ENCODE assay signal across 8 cellular contexts in genomic region chr16:648786-649589, GRCh38. TPM values are rescaled to one million over a fixed set of nuclear protein-coding genes. Genes with fewer than 3 reads are reported as not detected.
DNase-seq lines count a peak whose midpoint lies in the region; ATAC-seq and TF ChIP-seq lines count a peak whose summit lies in the region.

Gene WDR90 (plus strand): TSS chr16:649365. CDS start chr16:649417, 52 bp downstream.

- in situ Hi-C loops in GM23248 (cut with MboI), result no loop called here

- H3K9ac ChIP-seq in GM23248, result peak within 1 kb of the TSS; percentile 94
- H3K9ac ChIP-seq in Karpas-422 (ENCODE audit: low read length), result peak within 1 kb of the TSS; percentile 97

- H3K36me3 ChIP-seq in GM23248 (ENCODE audit: low read depth) (no peaks in the 10 kb centered on the region), Karpas-422 (ENCODE audit: insufficient read depth, low read length) (peaks cover 3% of the 10 kb centered on the region; the same call in 1 of the 2 replicates), esophagus squamous epithelium (peaks cover 0 to 24% (median 0%) of the 10 kb centered on the region in 3 donors)

- H2AFZ ChIP-seq in GM23248 (peak within 1 kb of the TSS; percentile 64), Karpas-422 (ENCODE audit: low read length) (no peak within 1 kb of the TSS)

- no peaks in the 10 kb centered on the region for H3K36me3 Mint-ChIP-seq in activated T-cell treated with anti-CD3 and anti-CD28 coated beads, Interleukin-2, amount 50 U/mL, for 72 hours (ENCODE audit: insufficient read depth in 2 of 2)

- no peaks in the 10 kb centered on the region for H3K9me3 Mint-ChIP-seq in activated T-cell treated with anti-CD3 and anti-CD28 coated beads, Interleukin-2, amount 50 U/mL, for 72 hours

- peak in 3 of 6 experiments; percentile 6 to 10 (median 7) for TF ChIP-seq CTCF in esophagus squamous epithelium (IDR thresholded peaks at IDR 0.05)

- H3K27ac ChIP-seq in GM23248 (peak within 1 kb of the TSS; percentile 79), Karpas-422 (ENCODE audit: low read length) (peak within 1 kb of the TSS; percentile 80), esophagus squamous epithelium (peak within 1 kb of the TSS; percentile 86 to 91 (median 88))

- no peaks in the 10 kb centered on the region for H3K9me3 ChIP-seq in GM23248 (ENCODE audit: low read depth)
- H3K9me3 ChIP-seq in Karpas-422 (ENCODE audit: low read length), result no peaks in the 10 kb centered on the region
- H3K9me3 ChIP-seq in esophagus squamous epithelium, result no peaks in the 10 kb centered on the region

- peak within 1 kb of the TSS; percentile 97 for H3K4me2 ChIP-seq in GM23248 (ENCODE audit: unreplicated experiment)
- peak within 1 kb of the TSS; percentile 84 for H3K4me2 ChIP-seq in Karpas-422 (ENCODE audit: low read depth, low read length, poor library complexity, severe bottlenecking)

- no peaks in the 10 kb centered on the region for H3K27me3 ChIP-seq in GM23248 (replicated peaks; ENCODE audit: insufficient read depth)
- no peaks in the 10 kb centered on the region for H3K27me3 ChIP-seq in Karpas-422 (ENCODE audit: low read length)
- H3K27me3 ChIP-seq in esophagus squamous epithelium, result no peaks in the 10 kb centered on the region

- peak within 1 kb of the TSS; percentile 84 to 88 for H3K4me3 Mint-ChIP-seq in activated T-cell treated with anti-CD3 and anti-CD28 coated beads, Interleukin-2, amount 50 U/mL, for 72 hours

- H3K9me2 ChIP-seq in GM23248 (ENCODE audit: insufficient read depth) (no peaks in the 10 kb centered on the region), Karpas-422 (replicated peaks; ENCODE audit: insufficient read depth, low read length) (no peaks in the 10 kb centered on the region)

- H3K27me3 Mint-ChIP-seq in activated T-cell treated with anti-CD3 and anti-CD28 coated beads, Interleukin-2, amount 50 U/mL, for 72 hours (ENCODE audit: low read depth), result no peaks in the 10 kb centered on the region

- no peak within 1 kb of the TSS for H3K27ac Mint-ChIP-seq in activated T-cell treated with anti-CD3 and anti-CD28 coated beads, Interleukin-2, amount 50 U/mL, for 72 hours

- no peaks in the 10 kb centered on the region for H4K20me1 ChIP-seq in GM23248 (ENCODE audit: insufficient read depth)
- H4K20me1 ChIP-seq in Karpas-422 (ENCODE audit: insufficient read depth, low read depth, low read length), result peaks cover 22% of the 10 kb centered on the region; the same call in 1 of the 2 replicates

- DNase-seq in DMS79 (lab: John Stamatoyannopoulos, UW) (peak; percentile 75), GM23248 (peak; percentile 97), Karpas-422 (peak; percentile 98), RKO (ENCODE audit: low spot score) (peak; percentile 94), esophagus squamous epithelium (lab: John Stamatoyannopoulos, UW) (peak; percentile 35), myocyte (ENCODE audit: low read depth) (peak; percentile 90)
- peak; percentile 92 to 96 for DNase-seq in activated T-cell treated with anti-CD3 and anti-CD28 coated beads, Interleukin-2, amount 50 U/mL, for 72 hours
- DNase-seq in stimulated activated CD8-positive, alpha-beta memory T cell treated with anti-CD3 and anti-CD28 coated beads, Interleukin-7, amount 100 ng/mL, for 24 hours (ENCODE audit: low read depth), result peak; percentile 88

- intact Hi-C loops in esophagus squamous epithelium (cut with DNase I), result no loop called here

- H3K4me1 Mint-ChIP-seq in activated T-cell treated with anti-CD3 and anti-CD28 coated beads, Interleukin-2, amount 50 U/mL, for 72 hours (ENCODE audit: low read depth), result peaks cover 10% of the 10 kb centered on the region

- H3K79me2 ChIP-seq in GM23248 (ENCODE audit: insufficient read depth) (peaks cover 33% of the 10 kb centered on the region), Karpas-422 (ENCODE audit: low read length) (peaks cover 46% of the 10 kb centered on the region)

- no peaks in the 10 kb centered on the region for H3F3A ChIP-seq in GM23248 (ENCODE audit: insufficient read depth)

- H3K4me3 ChIP-seq in GM23248 (peak within 1 kb of the TSS; percentile 86), Karpas-422 (ENCODE audit: low read length) (peak within 1 kb of the TSS; percentile 96), esophagus squamous epithelium (peak within 1 kb of the TSS; percentile 60 to 92 (median 72))

- H3K4me1 ChIP-seq in GM23248 (ENCODE audit: insufficient read depth) (no peaks in the 10 kb centered on the region; the same call in 1 of the 2 replicates), Karpas-422 (ENCODE audit: low read length) (peaks cover 62% of the 10 kb centered on the region), esophagus squamous epithelium (peaks cover 32 to 70% (median 33%) of the 10 kb centered on the region in 3 donors)

- peak; percentile 95 to 96 for ATAC-seq in activated T-cell treated with anti-CD3 and anti-CD28 coated beads, Interleukin-2, amount 50 U/mL, for 72 hours (replicated peaks in 1 of 2)

- 1 to 2% methylated on average over 69 to 81 of the region's 90 CpGs for WGBS in GM23248 (ENCODE audit: low coverage in 1 of 2, low lambda C conversion rate in 2 of 2, missing lambda C conversion rate in 2 of 2), 2 experiments
- WGBS in esophagus squamous epithelium, 2 donors, result 0% methylated on average over 5 of the region's 90 CpGs; no CpG with 5 or more reads in 1 of the 2 donors

- TF ChIP-seq POLR2A in esophagus squamous epithelium (IDR thresholded peaks at IDR 0.05), result peak in 1 of 4 donors; percentile 37

RNA-seq across cellular contexts. Expression of gene WDR90, which starts in this region (rescaled TPM):
- total RNA-seq in GM23248 (2014; rRNA removed; shearing (Covaris generic)), result 16.5 and 24.7 TPM in 2 replicates
- 4.7 and 8.2 TPM in 2 replicates for polyA plus RNA-seq in GM23248 (2016; fragmentation: Nextera tagmentation; extraction: Ambion mirVana)
- total RNA-seq in Karpas-422 (2014; rRNA removed; shearing (Covaris generic); ENCODE audit: low replicate concordance), result 37.2 and 55.2 TPM in 2 replicates
- total RNA-seq in activated T-cell treated with anti-CD3 and anti-CD28 coated beads, Interleukin-2, amount 50 U/mL, for 72 hours, result 10 to 100 TPM; 40.3 to 47.7 TPM
- total RNA-seq in esophagus squamous epithelium (10 to 100 TPM in 3 of 4 donors, 1 to 10 TPM in 1; 7.2 to 26.5 (median 15.8) TPM), myocyte (6.5 and 8.0 TPM in 2 replicates)
- polyA plus RNA-seq in myocyte (2012), result 12.4 TPM

Comparison
In these comparisons a context has a peak if more than half of its experiments do, and no peak if none do; other contexts are left out.
1. Peak in every context shown above with its lines: DNase-seq, ATAC-seq, H3K4me3 ChIP-seq and H3K27ac ChIP-seq.
2. DNase-seq: peak in every context shown above with its lines; median percentile 98 in Karpas-422; 97 in GM23248; 94 in RKO; 94 in activated T-cell treated with anti-CD3 and anti-CD28 coated beads, Interleukin-2, amount 50 U/mL, for 72 hours; 90 in myocyte; 88 in stimulated activated CD8-positive, alpha-beta memory T cell treated with anti-CD3 and anti-CD28 coated beads, Interleukin-7, amount 100 ng/mL, for 24 hours; 75 in DMS79; 35 in esophagus squamous epithelium.